In genomic region chr3:170689218-170689874, GRCh38 we compare ENCODE assay signal across 10 cellular contexts.
A peak's percentile ranks its signal among the peaks of the same experiment; 100 is the strongest.
DNase-seq lines count a peak whose midpoint lies in the region; TF ChIP-seq lines count a peak whose summit lies in the region.
"Had no signal": no experiment of that assay in that cellular context is flagged by ENCODE, and none has a peak within 500 bp of the region (broad histone marks: within the 10 kb centered on the region; RNA-seq: fewer than 3 reads in every experiment).

No MANE protein-coding gene starts in this region.

- peak; percentile 7 for DNase-seq in NCI-H748 (lab: John Stamatoyannopoulos, UW; ENCODE audit: unreplicated experiment)
- DNase-seq in NCI-H748 treated with DMSO at 0.1 percent for 48 hours (lab: John Stamatoyannopoulos, UW): no peak
- peak; percentile 66 to 83 for DNase-seq in SW 1271 (lab: John Stamatoyannopoulos, UW)
- peak; percentile 92 for DNase-seq in glomerular visceral epithelial cell (ENCODE audit: extremely low spot score)
- DNase-seq in colonic mucosa: no peak
- DNase-seq in transverse colon: no peak
- no peak for DNase-seq in NOMO-1 treated with DMSO at 0.1 percent for 48 hours (lab: John Stamatoyannopoulos, UW; ENCODE audit: unreplicated experiment)
- DNase-seq: pancreas had no signal

- in situ Hi-C loops in transverse colon (cut with MboI; ENCODE audit: low pct_ligation_motif_present in 1 of 4, low pct_unique_long_range_greater_than_20kb in 1 of 4, low sequenced_read_pairs in 3 of 4): loop anchor here in 2 of 4 donors (25.0 kb wide), 2 partner anchors 277 to 377 kb away; partner anchors contain the start of gene CLDN11 (in 1 of the 2)

- TF ChIP-seq EP300 in transverse colon (IDR thresholded peaks at IDR 0.05; ENCODE audit: low read depth): no peak

- H3K9ac ChIP-seq in colonic mucosa (ENCODE audit: low read depth in 2 of 2, low read length in 2 of 2): no peak overlapping the region

- H3K4me1 ChIP-seq in urinary bladder (ENCODE audit: insufficient read depth): no peaks in the 10 kb centered on the region
- no peaks in the 10 kb centered on the region for H3K4me1 ChIP-seq in colonic mucosa
- H3K4me1 ChIP-seq in transverse colon: no peaks in the 10 kb centered on the region
- H3K4me1 ChIP-seq: body of pancreas, pancreas had no signal

- no peak for TF ChIP-seq POLR2A in transverse colon (IDR thresholded peaks at IDR 0.05)

- H3K36me3 ChIP-seq in urinary bladder (ENCODE audit: insufficient read depth) (no peaks in the 10 kb centered on the region), colonic mucosa (no peaks in the 10 kb centered on the region), transverse colon (no peaks in the 10 kb centered on the region)
- H3K36me3 ChIP-seq: pancreas had no signal

- TF ChIP-seq CTCF in colonic mucosa (IDR thresholded peaks at IDR 0.05) (no peak), transverse colon (IDR thresholded peaks at IDR 0.05) (no peak)

- H3K27me3 ChIP-seq in colonic mucosa (no peaks in the 10 kb centered on the region), transverse colon (no peaks in the 10 kb centered on the region)
- H3K27me3 ChIP-seq: body of pancreas, pancreas had no signal

- 61% methylated on average over 4 of the region's 4 CpGs for WGBS in urinary bladder
- whole genome bisulfite sequencing in transverse colon (ENCODE audit: low coverage in 1 of 2), 2 donors: 63 to 84% methylated on average over 2 to 4 of the region's 4 CpGs

- H3K27ac ChIP-seq in urinary bladder (ENCODE audit: low read depth): peak overlapping the region; percentile 54
- H3K27ac ChIP-seq in colonic mucosa: no peak overlapping the region
- no peak overlapping the region for H3K27ac ChIP-seq in transverse colon
- H3K27ac ChIP-seq: body of pancreas, pancreas had no signal

- intact Hi-C loops in colonic mucosa (cut with DNase I): no loop called here
- intact Hi-C loops in transverse colon (cut with DNase I; ENCODE audit: low total_unique reads): no loop called here

- H3K4me3 ChIP-seq in urinary bladder (ENCODE audit: low read depth, low read length) (no peak overlapping the region), colonic mucosa (no peak overlapping the region), transverse colon (no peak overlapping the region)
- H3K4me3 ChIP-seq: body of pancreas, pancreas had no signal

- H3K9me3 ChIP-seq in colonic mucosa: no peaks in the 10 kb centered on the region
- no peaks in the 10 kb centered on the region for H3K9me3 ChIP-seq in transverse colon
- H3K9me3 ChIP-seq: body of pancreas, pancreas had no signal

Comparison
In these comparisons a context has a peak if more than half of its experiments do, and no peak if none do; other contexts are left out.
1. DNase-seq: peak in NCI-H748 (single experiment), SW 1271 (2 of 2) and glomerular visceral epithelial cell (single experiment); none in NCI-H748 treated with DMSO at 0.1 percent for 48 hours (single experiment), colonic mucosa (single experiment), transverse colon (single experiment) and NOMO-1 treated with DMSO at 0.1 percent for 48 hours (single experiment).